ENCODE assay signal across 1 cellular context in the genomic region with DNA sequence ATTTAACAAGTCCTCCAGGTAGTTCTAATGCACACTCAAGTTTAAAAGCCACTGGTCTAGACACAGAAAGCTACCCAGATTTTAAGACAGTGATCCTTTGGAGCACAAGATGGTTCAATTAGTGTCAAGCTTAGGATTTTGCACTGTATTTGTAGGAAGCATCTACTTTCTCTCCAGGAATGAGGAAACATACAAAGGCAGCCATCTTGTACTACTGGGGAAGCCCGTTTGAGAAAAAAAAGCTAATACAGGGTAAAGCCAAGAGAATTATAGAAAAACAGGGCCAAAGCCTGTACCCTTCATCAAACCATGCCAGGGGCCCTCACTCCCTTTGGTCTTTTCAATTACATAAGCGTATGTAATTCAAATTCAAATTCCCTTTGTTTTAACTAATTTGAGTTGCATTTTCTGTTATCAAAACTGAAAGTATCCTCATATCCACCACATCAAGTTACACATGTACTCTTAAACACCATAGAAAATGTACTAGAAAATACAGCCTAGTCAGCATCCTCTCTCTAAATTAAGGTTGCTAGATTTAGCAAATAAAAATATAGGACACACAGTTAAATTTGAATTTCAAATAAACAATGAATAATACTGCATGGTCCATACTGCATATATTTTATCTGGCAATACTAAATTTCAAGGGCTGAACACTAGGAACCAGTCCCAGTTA.
TF ChIP-seq lines count a peak whose summit lies in the region.

No MANE protein-coding gene starts in this region.

TF ChIP-seq in IMR-90, 13 proteins besides CTCF, POLR2A, EP300 and RAD21 (continued from another document):
- TF ChIP-seq, protein P1, sequence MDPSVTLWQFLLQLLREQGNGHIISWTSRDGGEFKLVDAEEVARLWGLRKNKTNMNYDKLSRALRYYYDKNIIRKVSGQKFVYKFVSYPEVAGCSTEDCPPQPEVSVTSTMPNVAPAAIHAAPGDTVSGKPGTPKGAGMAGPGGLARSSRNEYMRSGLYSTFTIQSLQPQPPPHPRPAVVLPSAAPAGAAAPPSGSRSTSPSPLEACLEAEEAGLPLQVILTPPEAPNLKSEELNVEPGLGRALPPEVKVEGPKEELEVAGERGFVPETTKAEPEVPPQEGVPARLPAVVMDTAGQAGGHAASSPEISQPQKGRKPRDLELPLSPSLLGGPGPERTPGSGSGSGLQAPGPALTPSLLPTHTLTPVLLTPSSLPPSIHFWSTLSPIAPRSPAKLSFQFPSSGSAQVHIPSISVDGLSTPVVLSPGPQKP (IDR thresholded peaks at IDR 0.05; ENCODE audit: borderline replicate concordance, low read depth, low read length), result no peak
TF ChIP-seq in IMR-90: peak in this region for 1.
